ENCODE assay signal across 8 cellular contexts in the genomic region with DNA sequence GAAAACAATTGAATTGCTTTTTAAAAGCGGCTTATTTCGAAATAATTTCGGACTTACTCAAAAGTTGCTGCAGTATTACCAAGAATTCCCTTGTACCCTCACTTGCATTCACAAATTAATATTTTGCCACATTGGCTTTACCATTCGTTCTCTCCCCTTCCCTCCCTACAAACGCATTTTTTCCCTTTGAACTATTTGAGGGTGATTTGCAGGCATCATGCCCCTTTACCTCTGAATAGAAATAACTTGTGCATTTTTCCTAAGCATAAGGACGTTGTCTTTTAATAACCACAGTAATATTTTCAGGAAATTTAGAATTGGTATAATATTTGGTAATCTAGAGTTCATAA. TPM values are rescaled to one million over a fixed set of nuclear protein-coding genes. Genes with fewer than 3 reads are reported as not detected.
DNase-seq lines count a peak whose midpoint lies in the region; ATAC-seq and TF ChIP-seq lines count a peak whose summit lies in the region.

No MANE protein-coding gene starts in this region.

- H2AFZ ChIP-seq in PC-9: peak overlapping the region; percentile 98

- H3K9me3 ChIP-seq in PC-9 (ENCODE audit: insufficient read depth, low read depth) (no peaks in the 10 kb centered on the region), esophagus squamous epithelium (no peaks in the 10 kb centered on the region), prostate gland (no peaks in the 10 kb centered on the region)

- no peak for TF ChIP-seq CTCF in PC-9 (conservative IDR thresholded peaks at IDR 0.05)
- TF ChIP-seq CTCF in esophagus squamous epithelium (IDR thresholded peaks at IDR 0.05): no peak
- TF ChIP-seq CTCF in prostate gland (IDR thresholded peaks at IDR 0.05): no peak

- BruUV-seq in PC-9 (replicated peaks; lab: Mats Ljungman, UMichigan): no TSS peak

- no peak for TF ChIP-seq POLR2A in esophagus squamous epithelium (IDR thresholded peaks at IDR 0.05)
- TF ChIP-seq POLR2A in prostate gland (IDR thresholded peaks at IDR 0.05): no peak

- H3K27ac ChIP-seq in PC-9 (no peak overlapping the region), esophagus squamous epithelium (peak overlapping the region; percentile 85 to 90 (median 88)), prostate gland (no peak overlapping the region)

- H3K36me3 ChIP-seq in PC-9 (ENCODE audit: low read depth) (peaks cover 5% of the 10 kb centered on the region), esophagus squamous epithelium (peaks cover 0 to 33% (median 7%) of the 10 kb centered on the region in 3 donors), prostate gland (no peaks in the 10 kb centered on the region)

- H3K4me3 ChIP-seq in GM08714 (ENCODE audit: low read length) (peak overlapping the region; percentile 86), PC-9 (peak overlapping the region; percentile 89), esophagus squamous epithelium (peak overlapping the region; percentile 61 to 97 (median 74)), prostate gland (peak overlapping the region; percentile 65 to 88)

- intact Hi-C loops in PC-9 (cut with micrococcal nuclease; ENCODE audit: unreplicated experiment) (no loop called here), esophagus squamous epithelium (cut with DNase I) (no loop called here), prostate gland (cut with DNase I) (no loop called here)

- H3K9me2 ChIP-seq in PC-9 (ENCODE audit: insufficient read depth): no peaks in the 10 kb centered on the region

- DNase-seq in PC-9: no peak
- DNase-seq in esophagus squamous epithelium (lab: John Stamatoyannopoulos, UW): no peak
- DNase-seq in prostate gland (ENCODE audit: low spot score): no peak
- DNase-seq in activated CD4-positive, CD25-positive, alpha-beta regulatory T cell (lab: John Stamatoyannopoulos, UW): no peak
- no peak for DNase-seq in activated CD8-positive, alpha-beta memory T cell treated with anti-CD3 and anti-CD28 coated beads for 24 hours

- H3F3A ChIP-seq in PC-9 (ENCODE audit: insufficient read depth, low read depth): peaks cover 17% of the 10 kb centered on the region

- POLR2A ChIA-PET in PC-9 (lab: Charles Lee; ENCODE audit: unreplicated experiment): no interaction called here

- H3K27me3 ChIP-seq in PC-9 (ENCODE audit: insufficient read depth, low read depth) (no peaks in the 10 kb centered on the region), esophagus squamous epithelium (no peaks in the 10 kb centered on the region), prostate gland (replicated peaks; ENCODE audit: insufficient read depth) (no peaks in the 10 kb centered on the region)

- CTCF ChIA-PET in PC-9 (lab: Charles Lee): no interaction called here

- peaks cover 14% of the 10 kb centered on the region for H3K79me2 ChIP-seq in PC-9 (ENCODE audit: low read depth)

- H3K4me1 ChIP-seq in PC-9 (replicated peaks; ENCODE audit: insufficient read depth) (peaks cover 21% of the 10 kb centered on the region), esophagus squamous epithelium (peaks cover 0 to 17% (median 6%) of the 10 kb centered on the region in 3 donors), prostate gland (replicated peaks) (no peaks in the 10 kb centered on the region)

- peak overlapping the region; percentile 99 for H3K4me2 ChIP-seq in PC-9

- no peaks in the 10 kb centered on the region for H4K20me1 ChIP-seq in PC-9 (ENCODE audit: insufficient read depth)

- 2 to 3% methylated on average over 6 of the region's 6 CpGs for WGBS in esophagus squamous epithelium, 2 donors
- 5% methylated on average over 6 of the region's 6 CpGs for WGBS in prostate gland

- ATAC-seq in HG03159 (IDR thresholded peaks at IDR 0.05; ENCODE audit: unreplicated experiment) (no peak), HG03520 (IDR thresholded peaks at IDR 0.05; ENCODE audit: unreplicated experiment) (no peak)

RNA-seq across cellular contexts. Expression of a gene that starts 0.6 kb away (rescaled TPM):
- total RNA-seq in PC-9 (2021) (9.5 and 10.1 TPM in 2 replicates), esophagus squamous epithelium (1 to 10 TPM; 4.2 to 9.2 (median 6.5) TPM), prostate gland (1 to 10 TPM; 4.2 to 4.5 TPM)

Comparison
In these comparisons a context has a peak if more than half of its experiments do, and no peak if none do; other contexts are left out.
1. H3K27ac ChIP-seq: peak in esophagus squamous epithelium (4 of 4); none in PC-9 (single experiment) and prostate gland (0 of 2).
2. Peak in every context shown above with its lines, with median percentiles within 50 percentile points of each other: H3K4me3 ChIP-seq.